8 cellular contexts compared by ENCODE assay signal in genomic region chr2:20667151-20667530, GRCh38. TPM values are rescaled to one million over a fixed set of nuclear protein-coding genes. Genes with fewer than 3 reads are reported as not detected.
A peak's percentile ranks its signal among the peaks of the same experiment; 100 is the strongest.
DNase-seq lines count a peak whose midpoint lies in the region; ATAC-seq, FAIRE-seq and TF ChIP-seq lines count a peak whose summit lies in the region.

No MANE protein-coding gene starts in this region.

- H3K9ac ChIP-seq in colonic mucosa (ENCODE audit: low read depth in 2 of 2, low read length in 2 of 2), result no peak overlapping the region

- FAIRE-seq in GM12892 (lab: Jason Lieb, UNC), result no peak

- H2AFZ ChIP-seq in GM23338, result peak overlapping the region; percentile 96; the same call in 1 of the 2 replicates

- H3K36me3 Mint-ChIP-seq in GM23338 (ENCODE audit: low read depth), result no peaks in the 10 kb centered on the region
- no peaks in the 10 kb centered on the region for H3K36me3 Mint-ChIP-seq in naive thymus-derived CD4-positive, alpha-beta T cell
- H3K36me3 Mint-ChIP-seq in activated T-helper 1 cell treated with anti-CD3 and anti-CD28 coated beads, Interleukin-12 subunit alpha, Interleukin-12 subunit beta, Interleukin-2, Interleukin-4 antibody, amounts not matched to agents 30 ng/mL and 10 ng/mL and 1 ng/mL, durations not matched to agents 14 hours and 24 hours and 36 hours (ENCODE audit: low read depth), result no peaks in the 10 kb centered on the region

- POLR2A ChIA-PET in naive thymus-derived CD4-positive, alpha-beta T cell (lab: Charles Lee), result no interaction called here

- H3K4me3 ChIP-seq in GM23338 (peak overlapping the region; percentile 76), colonic mucosa (peak overlapping the region; percentile 38)
- H3K4me3 ChIP-seq in naive thymus-derived CD4-positive, alpha-beta T cell (ENCODE audit: low read length), result no peak overlapping the region

- ATAC-seq in GM23338 (no peak), HG02763 (IDR thresholded peaks at IDR 0.05; ENCODE audit: unreplicated experiment) (no peak)
- ATAC-seq in naive thymus-derived CD4-positive, alpha-beta T cell, result peak; percentile 21

- peaks cover 41% of the 10 kb centered on the region for H3K4me1 Mint-ChIP-seq in GM23338
- peaks cover 6 to 34% (median 15%) of the 10 kb centered on the region in 7 donors for H3K4me1 Mint-ChIP-seq in naive thymus-derived CD4-positive, alpha-beta T cell
- peaks cover 4% of the 10 kb centered on the region for H3K4me1 Mint-ChIP-seq in activated T-helper 1 cell treated with anti-CD3 and anti-CD28 coated beads, Interleukin-12 subunit alpha, Interleukin-12 subunit beta, Interleukin-2, Interleukin-4 antibody, amounts not matched to agents 30 ng/mL and 10 ng/mL and 1 ng/mL, durations not matched to agents 14 hours and 24 hours and 36 hours (ENCODE audit: low read depth)

- H3K27ac ChIP-seq in GM23338 (ENCODE audit: low read depth), result no peak overlapping the region
- H3K27ac ChIP-seq in colonic mucosa, result no peak overlapping the region
- no peak overlapping the region for H3K27ac ChIP-seq in naive thymus-derived CD4-positive, alpha-beta T cell (ENCODE audit: low read depth, low read length)

- intact Hi-C loops in colonic mucosa (cut with DNase I), result no loop called here
- intact Hi-C loops in naive thymus-derived CD4-positive, alpha-beta T cell (cut with micrococcal nuclease), result loop anchor here (2.0 to 10.0 kb wide), 3 partner anchors 16 to 648 kb away; partner anchors contain the start of genes HS1BP3 (in 1 of the 2) and LDAH (in 1 of the 2)
- intact Hi-C loops in activated T-helper 1 cell treated with anti-CD3 and anti-CD28 coated beads, Interleukin-12 subunit alpha, Interleukin-12 subunit beta, Interleukin-2, Interleukin-4 antibody, amounts not matched to agents 30 ng/mL and 10 ng/mL and 1 ng/mL, durations not matched to agents 14 hours and 24 hours and 36 hours (cut with micrococcal nuclease), result no loop called here

- H3K4me1 ChIP-seq in GM23338 (ENCODE audit: insufficient read depth) (peaks cover 36% of the 10 kb centered on the region), colonic mucosa (peaks cover 10% of the 10 kb centered on the region)
- H3K4me1 ChIP-seq in naive thymus-derived CD4-positive, alpha-beta T cell (ENCODE audit: control insufficient read depth in 2 of 2, insufficient read depth in 2 of 2, low read length in 2 of 2), result peaks cover 0 to 6% of the 10 kb centered on the region in 2 donors

- DNase-seq in AG20443 (ENCODE audit: low spot score) (peak; percentile 43), GM23338 (ENCODE audit: low spot score) (no peak), colonic mucosa (no peak), GM12892 (ENCODE audit: insufficient read length) (no peak), ureter (ENCODE audit: low spot score) (no peak)
- no peak for DNase-seq in naive thymus-derived CD4-positive, alpha-beta T cell
- no peak for DNase-seq in activated T-helper 1 cell treated with anti-CD3 and anti-CD28 coated beads, Interleukin-12 subunit alpha, Interleukin-12 subunit beta, Interleukin-2, Interleukin-4 antibody, amounts not matched to agents 30 ng/mL and 10 ng/mL and 1 ng/mL, durations not matched to agents 14 hours and 24 hours and 36 hours (ENCODE audit: low spot score)

- H3F3A ChIP-seq in GM23338 (replicated peaks; ENCODE audit: low read depth), result no peaks in the 10 kb centered on the region; the same call in 1 of the 2 replicates

- H3K27me3 ChIP-seq in GM23338 (ENCODE audit: insufficient read depth), result peaks cover 96% of the 10 kb centered on the region
- peaks cover 93% of the 10 kb centered on the region for H3K27me3 ChIP-seq in colonic mucosa
- H3K27me3 ChIP-seq in naive thymus-derived CD4-positive, alpha-beta T cell (ENCODE audit: control insufficient read depth in 2 of 2, insufficient read depth in 2 of 2, low read length in 2 of 2), result peaks cover 5 to 19% of the 10 kb centered on the region in 2 donors

- peak overlapping the region; percentile 89 for H3K4me2 ChIP-seq in GM23338

- H3K79me2 ChIP-seq in GM23338 (replicated peaks; ENCODE audit: insufficient read depth), result no peaks in the 10 kb centered on the region

- peak overlapping the region; percentile 60; the same call in 1 of the 3 replicates for H3K4me3 Mint-ChIP-seq in GM23338
- peak overlapping the region in 3 of 10 donors; percentile 48 to 91 (median 86) for H3K4me3 Mint-ChIP-seq in naive thymus-derived CD4-positive, alpha-beta T cell
- no peak overlapping the region for H3K4me3 Mint-ChIP-seq in activated T-helper 1 cell treated with anti-CD3 and anti-CD28 coated beads, Interleukin-12 subunit alpha, Interleukin-12 subunit beta, Interleukin-2, Interleukin-4 antibody, amounts not matched to agents 30 ng/mL and 10 ng/mL and 1 ng/mL, durations not matched to agents 14 hours and 24 hours and 36 hours

- CTCF ChIA-PET in naive thymus-derived CD4-positive, alpha-beta T cell (lab: Charles Lee), result interaction anchor here (0.8 kb wide), 1 partner anchor 12 kb away, joined by 4 read pairs; no protein-coding TSS in a partner anchor

- H3K9me3 Mint-ChIP-seq in GM23338, result no peaks in the 10 kb centered on the region
- H3K9me3 Mint-ChIP-seq in naive thymus-derived CD4-positive, alpha-beta T cell, result peaks cover 0 to 3% (median 0%) of the 10 kb centered on the region in 11 donors
- no peaks in the 10 kb centered on the region for H3K9me3 Mint-ChIP-seq in activated T-helper 1 cell treated with anti-CD3 and anti-CD28 coated beads, Interleukin-12 subunit alpha, Interleukin-12 subunit beta, Interleukin-2, Interleukin-4 antibody, amounts not matched to agents 30 ng/mL and 10 ng/mL and 1 ng/mL, durations not matched to agents 14 hours and 24 hours and 36 hours

- H3K9me3 ChIP-seq in colonic mucosa, result no peaks in the 10 kb centered on the region
- H3K9me3 ChIP-seq in naive thymus-derived CD4-positive, alpha-beta T cell (ENCODE audit: control insufficient read depth in 2 of 3, low read length in 3 of 3), result no peaks in the 10 kb centered on the region

- TF ChIP-seq POLR2A in GM12892 (IDR thresholded peaks at IDR 0.05; ENCODE audit: low read depth, low read length), result no peak

- no peak overlapping the region for H3K27ac Mint-ChIP-seq in GM23338
- no peak overlapping the region for H3K27ac Mint-ChIP-seq in naive thymus-derived CD4-positive, alpha-beta T cell
- no peak overlapping the region for H3K27ac Mint-ChIP-seq in activated T-helper 1 cell treated with anti-CD3 and anti-CD28 coated beads, Interleukin-12 subunit alpha, Interleukin-12 subunit beta, Interleukin-2, Interleukin-4 antibody, amounts not matched to agents 30 ng/mL and 10 ng/mL and 1 ng/mL, durations not matched to agents 14 hours and 24 hours and 36 hours

- H3K36me3 ChIP-seq in GM23338 (ENCODE audit: insufficient read depth) (no peaks in the 10 kb centered on the region), colonic mucosa (no peaks in the 10 kb centered on the region)
- H3K36me3 ChIP-seq in naive thymus-derived CD4-positive, alpha-beta T cell (ENCODE audit: control insufficient read depth in 2 of 3, insufficient read depth in 3 of 3, low read length in 3 of 3), result no peaks in the 10 kb centered on the region

- H3K9me2 ChIP-seq in GM23338 (ENCODE audit: insufficient read depth), result no peaks in the 10 kb centered on the region

- TF ChIP-seq CTCF in GM23338 (conservative IDR thresholded peaks at IDR 0.05; ENCODE audit: low read depth in 2 of 2) (no peak), colonic mucosa (IDR thresholded peaks at IDR 0.05) (no peak)

- no peaks in the 10 kb centered on the region; the same call in 1 of the 2 replicates for H4K20me1 ChIP-seq in GM23338 (replicated peaks; ENCODE audit: insufficient read depth)

- peaks cover 93% of the 10 kb centered on the region for H3K27me3 Mint-ChIP-seq in GM23338 (ENCODE audit: insufficient read depth, low read depth, poor library complexity)
- H3K27me3 Mint-ChIP-seq in naive thymus-derived CD4-positive, alpha-beta T cell, result peaks cover 49 to 72% (median 64%) of the 10 kb centered on the region in 5 donors
- peaks cover 59% of the 10 kb centered on the region for H3K27me3 Mint-ChIP-seq in activated T-helper 1 cell treated with anti-CD3 and anti-CD28 coated beads, Interleukin-12 subunit alpha, Interleukin-12 subunit beta, Interleukin-2, Interleukin-4 antibody, amounts not matched to agents 30 ng/mL and 10 ng/mL and 1 ng/mL, durations not matched to agents 14 hours and 24 hours and 36 hours (ENCODE audit: insufficient read depth)

RNA-seq across cellular contexts. Expression of gene GDF7, which starts 0.2 kb away (rescaled TPM):
- total RNA-seq in GM23338 (2014; rRNA removed; shearing (Covaris generic)), result 0.19 and 0.52 TPM in 2 replicates
- 0.16 and 0.19 TPM in 2 replicates for polyA plus RNA-seq in GM23338 (2016; fragmentation: Nextera tagmentation; extraction: Ambion mirVana)
- total RNA-seq in colonic mucosa (under 1 TPM; 0.05 to 0.11 TPM), ureter (11.0 TPM)
- total RNA-seq in naive thymus-derived CD4-positive, alpha-beta T cell, result under 1 TPM in 3 of 5 experiments, not detected in 2; 0.03 to 0.20 (median 0.05) TPM
- polyA plus RNA-seq in naive thymus-derived CD4-positive, alpha-beta T cell, result under 1 TPM; 0.01 to 0.17 TPM
- total RNA-seq in activated T-helper 1 cell treated with anti-CD3 and anti-CD28 coated beads, Interleukin-12 subunit alpha, Interleukin-12 subunit beta, Interleukin-2, Interleukin-4 antibody, amounts not matched to agents 30 ng/mL and 10 ng/mL and 1 ng/mL, durations not matched to agents 14 hours and 24 hours and 36 hours, result 0.10 and 0.15 TPM in 2 replicates
- 0.19 TPM for polyA plus RNA-seq in GM12892 (2012; ENCODE audit: missing spikeins)

RNA-seq across cellular contexts. Expression of gene HS1BP3, which starts 16.2 kb away (rescaled TPM):
- total RNA-seq in GM23338 (2014; rRNA removed; shearing (Covaris generic)), result 15.0 and 16.8 TPM in 2 replicates
- polyA plus RNA-seq in GM23338 (2016; fragmentation: Nextera tagmentation; extraction: Ambion mirVana), result 6.0 and 7.2 TPM in 2 replicates
- total RNA-seq in colonic mucosa (10 to 100 TPM; 21.2 to 21.5 TPM), ureter (37.9 TPM)
- 10 to 100 TPM; 12.0 to 19.0 (median 18.3) TPM for total RNA-seq in naive thymus-derived CD4-positive, alpha-beta T cell
- 10 to 100 TPM; 13.8 to 17.3 TPM for polyA plus RNA-seq in naive thymus-derived CD4-positive, alpha-beta T cell
- 9.1 and 10.2 TPM in 2 replicates for total RNA-seq in activated T-helper 1 cell treated with anti-CD3 and anti-CD28 coated beads, Interleukin-12 subunit alpha, Interleukin-12 subunit beta, Interleukin-2, Interleukin-4 antibody, amounts not matched to agents 30 ng/mL and 10 ng/mL and 1 ng/mL, durations not matched to agents 14 hours and 24 hours and 36 hours
- polyA plus RNA-seq in GM12892 (2012; ENCODE audit: missing spikeins), result 7.3 TPM

Comparison
In these comparisons a context has a peak if more than half of its experiments do, and no peak if none do; other contexts are left out.
1. intact Hi-C loops: an anchor here in naive thymus-derived CD4-positive, alpha-beta T cell (2.0 to 10.0 kb wide); none called in colonic mucosa and activated T-helper 1 cell treated with anti-CD3 and anti-CD28 coated beads, Interleukin-12 subunit alpha, Interleukin-12 subunit beta, Interleukin-2, Interleukin-4 antibody, amounts not matched to agents 30 ng/mL and 10 ng/mL and 1 ng/mL, durations not matched to agents 14 hours and 24 hours and 36 hours.